ENCODE assay signal across 11 cellular contexts in genomic region chr4:173040200-173040599, GRCh38.
A peak's percentile ranks its signal among the peaks of the same experiment; 100 is the strongest.
DNase-seq lines count a peak whose midpoint lies in the region; ATAC-seq, FAIRE-seq and TF ChIP-seq lines count a peak whose summit lies in the region.
"Had no signal": no experiment of that assay in that cellular context is flagged by ENCODE, and none has a peak within 500 bp of the region (broad histone marks: within the 10 kb centered on the region; RNA-seq: fewer than 3 reads in every experiment).

No MANE protein-coding gene starts in this region.

- H3K36me3 ChIP-seq in H1 (ENCODE audit: control insufficient read depth in 2 of 4, insufficient read depth in 4 of 4, low read length in 3 of 4) = no peaks in the 10 kb centered on the region
- no peaks in the 10 kb centered on the region for H3K36me3 ChIP-seq in osteoblast (ENCODE audit: insufficient read depth, low read length)
- H3K36me3 ChIP-seq: ovary had no signal

- no peak overlapping the region for H3K14ac ChIP-seq in H1 (ENCODE audit: insufficient read length)

- ATAC-seq in GM18511 (IDR thresholded peaks at IDR 0.05; ENCODE audit: unreplicated experiment) (peak; percentile 59), HG02870 (IDR thresholded peaks at IDR 0.05; ENCODE audit: unreplicated experiment) (no peak), HG03196 (IDR thresholded peaks at IDR 0.05; ENCODE audit: unreplicated experiment) (no peak)

- H3K4ac ChIP-seq in H1 (replicated peaks; ENCODE audit: insufficient read length, low read depth, low read length) = no peak overlapping the region

- FAIRE-seq in H1 (lab: Jason Lieb, UNC) = peak; percentile 7

- H4K8ac ChIP-seq in H1 (ENCODE audit: extremely low read depth, insufficient read depth, low read length) = no peak overlapping the region

- H4K91ac ChIP-seq in H1 (replicated peaks; ENCODE audit: insufficient read length, low read length) = no peak overlapping the region

- H3K79me1 ChIP-seq in H1 (ENCODE audit: low read depth, low read length) = no peaks in the 10 kb centered on the region

- DNase-seq in H1 (ENCODE audit: low read depth in 1 of 2, low spot score in 2 of 2) (no peak), osteoblast (ENCODE audit: insufficient read length, low spot score, missing footprints) (peak; percentile 13), dedifferentiated amniotic fluid mesenchymal stem cell (ENCODE audit: extremely low spot score) (no peak), coronary artery (ENCODE audit: low spot score) (no peak)
- DNase-seq: effector CD4-positive, alpha-beta T cell; stimulated activated naive CD4-positive, alpha-beta T cell treated with Interleukin-2 at 50 U/mL for 16 hours had no signal

- no peak overlapping the region for H3K18ac ChIP-seq in H1 (ENCODE audit: extremely low read depth, low read length)

- TF ChIP-seq POLR2A in H1 (IDR thresholded peaks at IDR 0.05; ENCODE audit: control extremely low read depth in 1 of 2, low read depth in 2 of 2, low read length in 2 of 2) = no peak

- no peak overlapping the region for H3K56ac ChIP-seq in H1 (replicated peaks; ENCODE audit: insufficient read length, low read depth, low read length)

- H3K9me3 ChIP-seq in H1 (ENCODE audit: insufficient read depth in 2 of 2, low read depth in 1 of 2, low read length in 1 of 2) (no peaks in the 10 kb centered on the region), osteoblast (ENCODE audit: low read depth, low read length) (no peaks in the 10 kb centered on the region)
- H3K9me3 ChIP-seq: ovary had no signal

- CTCF ChIA-PET in H1 (lab: Charles Lee; ENCODE audit: partially characterized antibody) = interaction anchor here (1.0 to 3.9 kb wide), 6 partner anchors 9 to 261 kb away, joined by 3 to 26 read pairs (median 4); no protein-coding TSS in a partner anchor

- H3K27me3 ChIP-seq in H1 (replicated peaks in 1 of 4; ENCODE audit: control insufficient read depth in 3 of 4, extremely low read depth in 1 of 4, insufficient read depth in 3 of 4, low read length in 3 of 4) = peaks cover 0 to 1% (median 0%) of the 10 kb centered on the region in 4 experiments; a peak in 1 of 7 replicates
- H3K27me3 ChIP-seq in osteoblast (ENCODE audit: insufficient read depth, low read length) = no peaks in the 10 kb centered on the region
- H3K27me3 ChIP-seq: ovary had no signal

- no peaks in the 10 kb centered on the region for H3K23me2 ChIP-seq in H1 (ENCODE audit: low read depth, low read length)

- TF ChIP-seq RAD21 in Ishikawa (IDR thresholded peaks at IDR 0.05; ENCODE audit: low read depth) = no peak
- no peak for TF ChIP-seq RAD21 in H1 (IDR thresholded peaks at IDR 0.05 in 1 of 2, conservative IDR thresholded peaks at IDR 0.05 in 1 of 2; ENCODE audit: low read depth in 2 of 2, low read length in 2 of 2)

- no peak overlapping the region for H2BK15ac ChIP-seq in H1 (ENCODE audit: low read length)

- no peak overlapping the region for H3K27ac ChIP-seq in H1 (ENCODE audit: low read depth, low read length)
- no peak overlapping the region for H3K27ac ChIP-seq in osteoblast (ENCODE audit: low read depth, low read length)
- H3K27ac ChIP-seq in coronary artery = no peak overlapping the region
- H3K27ac ChIP-seq: ovary had no signal

- H3K4me3 ChIP-seq in H1 (ENCODE audit: extremely low read depth in 1 of 4, insufficient read depth in 2 of 4, low read depth in 3 of 4, low read length in 4 of 4) (no peak overlapping the region), osteoblast (ENCODE audit: insufficient read depth, low read length) (no peak overlapping the region), coronary artery (no peak overlapping the region)
- H3K4me3 ChIP-seq: ovary had no signal

- WGBS in H1 (ENCODE audit: extremely low coverage in 1 of 2, insufficient coverage in 1 of 2, insufficient read length in 1 of 2, insufficient replicate concordance in 2 of 2, low coverage in 1 of 2, low lambda C conversion rate in 2 of 2, missing lambda C conversion rate in 1 of 2), 2 experiments = 75% methylated on average over 1 of the region's 1 CpG; no CpG with 5 or more reads in 1 of the 2 experiments

- H3K4me2 ChIP-seq in H1 (ENCODE audit: insufficient read depth in 1 of 2, low read depth in 2 of 2, low read length in 2 of 2) (no peak overlapping the region), osteoblast (ENCODE audit: insufficient read depth, low read length) (no peak overlapping the region)

- no peaks in the 10 kb centered on the region for H3K79me2 ChIP-seq in H1 (ENCODE audit: control insufficient read depth in 1 of 2, insufficient read depth in 2 of 2, low read length in 2 of 2)
- H3K79me2 ChIP-seq in osteoblast (ENCODE audit: insufficient read depth, low read length) = no peaks in the 10 kb centered on the region

- no peak for TF ChIP-seq CTCF in H1 (IDR thresholded peaks at IDR 0.05; ENCODE audit: control extremely low read depth in 1 of 3, insufficient read depth in 1 of 3, low read depth in 1 of 3, low read length in 3 of 3)
- TF ChIP-seq CTCF in osteoblast (IDR thresholded peaks at IDR 0.05; ENCODE audit: extremely low read depth, low read depth, low read length) = no peak
- no peak for TF ChIP-seq CTCF in coronary artery (IDR thresholded peaks at IDR 0.05)

- H2AFZ ChIP-seq in H1 (ENCODE audit: low read length) = peak overlapping the region; percentile 66; the same call in 1 of the 2 replicates
- H2AFZ ChIP-seq in osteoblast (ENCODE audit: low read length) = no peak overlapping the region

- no peak overlapping the region for H2BK12ac ChIP-seq in H1 (ENCODE audit: low read depth, low read length)

- no peak overlapping the region for H2BK120ac ChIP-seq in H1 (replicated peaks; ENCODE audit: low read depth, low read length)

- H3K9ac ChIP-seq in H1 (replicated peaks in 1 of 4; ENCODE audit: extremely low read depth in 1 of 4, low read depth in 3 of 4, low read length in 3 of 4) = no peak overlapping the region

- POLR2A ChIA-PET in H1 (lab: Charles Lee; ENCODE audit: partially characterized antibody) = interaction anchor here (0.6 to 0.8 kb wide), 2 partner anchors 11 to 128 kb away, joined by 3 read pairs; partner anchors contain the start of gene GALNT7

- peaks cover 1 to 15% (median 5%) of the 10 kb centered on the region in 4 experiments; a peak in 5 of 7 replicates for H3K4me1 ChIP-seq in H1 (replicated peaks in 1 of 4; ENCODE audit: control insufficient read depth in 3 of 4, insufficient read depth in 4 of 4, low read length in 3 of 4)
- H3K4me1 ChIP-seq in osteoblast (ENCODE audit: insufficient read depth, low read length) = no peaks in the 10 kb centered on the region

- H2AK5ac ChIP-seq in H1 (ENCODE audit: low read depth, low read length) = no peak overlapping the region

- no peak overlapping the region for H2BK20ac ChIP-seq in H1 (ENCODE audit: low read length)

- no peak overlapping the region for H3K23ac ChIP-seq in H1 (ENCODE audit: insufficient read length)

- TF ChIP-seq EP300 in Ishikawa (IDR thresholded peaks at IDR 0.05; ENCODE audit: borderline replicate concordance) = no peak
- TF ChIP-seq EP300 in H1 (IDR thresholded peaks at IDR 0.05; ENCODE audit: borderline replicate concordance in 1 of 2, low read depth in 2 of 2, low read length in 2 of 2) = no peak

- H2BK5ac ChIP-seq in H1 (ENCODE audit: low read depth, low read length) = no peak overlapping the region

- H4K20me1 ChIP-seq in H1 (replicated peaks in 1 of 2; ENCODE audit: control insufficient read depth in 1 of 2, insufficient read depth in 2 of 2, low read length in 2 of 2) (no peaks in the 10 kb centered on the region), osteoblast (ENCODE audit: insufficient read depth, low read length) (no peaks in the 10 kb centered on the region)

- H4K5ac ChIP-seq in H1 (ENCODE audit: insufficient read length, low read depth, low read length) = no peak overlapping the region

TF ChIP-seq in Ishikawa, 13 proteins besides CTCF, POLR2A, EP300 and RAD21:
- TF ChIP-seq FOXM1 (IDR thresholded peaks at IDR 0.05; ENCODE audit: borderline replicate concordance, low read depth) (no peak), NFIC (IDR thresholded peaks at IDR 0.05) (0 out of 2 replicates have a peak, but pooled peaks have one; percentile 5)
TF ChIP-seq in Ishikawa: peak in this region for 1.

TF ChIP-seq in H1, 55 proteins besides CTCF, POLR2A, EP300 and RAD21:
- no peak for TF ChIP-seq SP1 (IDR thresholded peaks at IDR 0.05; ENCODE audit: low read depth, low read length)
- TF ChIP-seq CEBPB (IDR thresholded peaks at IDR 0.05; ENCODE audit: low read depth, low read length) = no peak
- TF ChIP-seq JUND (IDR thresholded peaks at IDR 0.05; ENCODE audit: low read length) = no peak
- no peak for TF ChIP-seq FOSL1 (IDR thresholded peaks at IDR 0.05; ENCODE audit: insufficient read depth, low read depth, low read length)
- no peak for TF ChIP-seq CREB1 (IDR thresholded peaks at IDR 0.05)
